Comparison of ENCODE assay signal across 20 cellular contexts in the genomic region with DNA sequence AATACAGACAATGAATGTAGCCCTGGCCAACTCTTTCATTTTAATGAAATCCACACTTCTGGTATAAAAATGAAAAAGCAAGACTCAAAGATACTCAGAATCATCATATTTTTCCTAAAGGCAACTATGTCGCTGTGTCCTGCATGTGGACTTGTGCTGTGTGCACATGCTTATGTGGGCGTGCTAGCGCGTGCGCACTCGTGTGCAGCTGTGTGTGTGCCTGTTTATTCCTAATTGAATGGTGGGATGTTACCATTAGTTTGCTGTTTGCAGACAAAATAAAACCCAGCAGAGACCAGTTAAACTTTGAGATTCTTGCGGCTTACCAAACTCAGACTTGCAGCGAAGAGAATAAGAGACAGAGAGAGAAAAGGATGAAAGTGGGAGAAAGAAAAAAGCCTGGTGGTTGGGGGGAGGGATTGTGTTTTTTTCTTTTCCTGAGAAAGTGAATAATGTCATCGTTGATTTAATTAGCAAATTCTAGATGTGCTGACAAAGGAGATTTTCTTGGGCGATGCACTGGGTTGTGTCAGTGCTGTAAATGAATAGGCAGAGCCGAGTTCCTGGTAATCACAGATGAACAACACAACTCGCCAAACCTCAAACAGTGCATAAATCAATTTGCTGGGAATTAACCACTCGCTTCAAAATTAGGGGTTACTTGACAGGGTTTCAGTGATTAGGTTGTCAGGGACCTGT. TPM values are rescaled to one million over a fixed set of nuclear protein-coding genes. Genes with fewer than 3 reads are reported as not detected.
DNase-seq lines count a peak whose midpoint lies in the region; ATAC-seq and TF ChIP-seq lines count a peak whose summit lies in the region.
"Had no signal": no experiment of that assay in that cellular context is flagged by ENCODE, and none has a peak within 500 bp of the region (broad histone marks: within the 10 kb centered on the region; RNA-seq: fewer than 3 reads in every experiment).

No MANE protein-coding gene starts in this region.

- H3K27ac Mint-ChIP-seq in neural progenitor cell (no peak overlapping the region), glutamatergic neuron (ENCODE audit: unreplicated experiment) (no peak overlapping the region)

- H3K4me3 Mint-ChIP-seq in neural progenitor cell: no peak overlapping the region
- no peak overlapping the region for H3K4me3 Mint-ChIP-seq in glutamatergic neuron (ENCODE audit: unreplicated experiment)

- H3K9me3 Mint-ChIP-seq in neural progenitor cell (peaks cover 2% of the 10 kb centered on the region), glutamatergic neuron (ENCODE audit: unreplicated experiment) (no peaks in the 10 kb centered on the region)

- TF ChIP-seq CTCF in fibroblast of villous mesenchyme (IDR thresholded peaks at IDR 0.05; ENCODE audit: insufficient read depth, low read depth, low read length) (no peak), neural progenitor cell (IDR thresholded peaks at IDR 0.05) (no peak), MM.1S (IDR thresholded peaks at IDR 0.05; ENCODE audit: low read length) (no peak), glutamatergic neuron (IDR thresholded peaks at IDR 0.05; ENCODE audit: partially characterized antibody, unreplicated experiment) (no peak)

- peak; percentile 40 for DNase-seq in AG08395 (ENCODE audit: low spot score)
- DNase-seq in NCI-H69 (lab: John Stamatoyannopoulos, UW): peak; percentile 42
- DNase-seq in fibroblast of villous mesenchyme (ENCODE audit: low read depth): peak; percentile 4
- DNase-seq in neural progenitor cell (ENCODE audit: low spot score): no peak
- no peak for DNase-seq in MM.1S
- no peak for DNase-seq in GM19238 (ENCODE audit: insufficient read length, low spot score)
- no peak for DNase-seq in glutamatergic neuron
- DNase-seq: DMS 273 treated with DMSO at 0.1 percent for 48 hours, GDM1, KG1, NCI-H1048, NCI-H1694, NCI-H446, PC-3 had no signal

- H2AFZ ChIP-seq in neural progenitor cell (replicated peaks): peak overlapping the region; percentile 57
- no peak overlapping the region for H2AFZ ChIP-seq in MM.1S (ENCODE audit: low read length)

- H3F3A ChIP-seq in neural progenitor cell (ENCODE audit: low read depth) (no peaks in the 10 kb centered on the region), MM.1S (ENCODE audit: insufficient read depth, low read length) (no peaks in the 10 kb centered on the region)

- H3K27me3 ChIP-seq in neural progenitor cell (no peaks in the 10 kb centered on the region), MM.1S (replicated peaks; ENCODE audit: insufficient read depth, low read length) (no peaks in the 10 kb centered on the region)
- H3K27me3 ChIP-seq: SJSA1 had no signal

- H4K20me1 ChIP-seq in neural progenitor cell (ENCODE audit: low read depth) (no peaks in the 10 kb centered on the region), MM.1S (ENCODE audit: insufficient read depth, low read length) (no peaks in the 10 kb centered on the region)

- H3K4me2 ChIP-seq in neural progenitor cell (peak overlapping the region; percentile 38), MM.1S (ENCODE audit: low read depth, low read length) (no peak overlapping the region)

- peaks cover 14% of the 10 kb centered on the region for H3K27me3 Mint-ChIP-seq in neural progenitor cell (ENCODE audit: insufficient read depth, low read depth)
- H3K27me3 Mint-ChIP-seq in glutamatergic neuron (ENCODE audit: unreplicated experiment): peaks cover 6% of the 10 kb centered on the region

- H3K36me3 ChIP-seq in neural progenitor cell (no peaks in the 10 kb centered on the region), MM.1S (replicated peaks; ENCODE audit: insufficient read depth, low read length) (no peaks in the 10 kb centered on the region)
- H3K36me3 ChIP-seq: SJSA1 had no signal

- no peaks in the 10 kb centered on the region for H3K9me2 ChIP-seq in MM.1S (replicated peaks; ENCODE audit: insufficient read depth, low read length)

- H3K9ac ChIP-seq in neural progenitor cell (no peak overlapping the region), MM.1S (ENCODE audit: low read length) (no peak overlapping the region)

- ATAC-seq in HG03571 (IDR thresholded peaks at IDR 0.05; ENCODE audit: unreplicated experiment): no peak
- ATAC-seq: GM12878, PC-3 had no signal

- peaks cover 16% of the 10 kb centered on the region for H3K4me1 ChIP-seq in neural progenitor cell
- H3K4me1 ChIP-seq in MM.1S (ENCODE audit: low read length): no peaks in the 10 kb centered on the region

- H3K79me2 ChIP-seq in neural progenitor cell (ENCODE audit: low read depth) (no peaks in the 10 kb centered on the region), MM.1S (ENCODE audit: low read length) (no peaks in the 10 kb centered on the region)

- H3K4me3 ChIP-seq in fibroblast of villous mesenchyme (ENCODE audit: low read depth, low read length) (no peak overlapping the region), neural progenitor cell (no peak overlapping the region), MM.1S (ENCODE audit: low read length) (no peak overlapping the region)
- H3K4me3 ChIP-seq: GM12878, SJSA1 had no signal

- H3K36me3 Mint-ChIP-seq in neural progenitor cell: no peaks in the 10 kb centered on the region
- no peaks in the 10 kb centered on the region for H3K36me3 Mint-ChIP-seq in glutamatergic neuron (ENCODE audit: unreplicated experiment)

- H3K27ac ChIP-seq in neural progenitor cell (no peak overlapping the region), MM.1S (ENCODE audit: low read length) (no peak overlapping the region)
- H3K27ac ChIP-seq: C4-2B, SJSA1 had no signal

- peaks cover 17% of the 10 kb centered on the region for H3K4me1 Mint-ChIP-seq in neural progenitor cell
- H3K4me1 Mint-ChIP-seq in glutamatergic neuron (ENCODE audit: low read depth, unreplicated experiment): peaks cover 10% of the 10 kb centered on the region

- H3K9me3 ChIP-seq in neural progenitor cell (ENCODE audit: low read depth): no peaks in the 10 kb centered on the region
- no peaks in the 10 kb centered on the region for H3K9me3 ChIP-seq in MM.1S (replicated peaks; ENCODE audit: insufficient read depth, low read length)

RNA-seq across cellular contexts. Expression of gene SMIM21, which starts 49.4 kb away (rescaled TPM):
- total RNA-seq in fibroblast of villous mesenchyme (not detected in 2 replicates), neural progenitor cell (ENCODE audit: low replicate concordance) (not detected in 2 replicates), glutamatergic neuron (ENCODE audit: unreplicated experiment) (not detected)
- total RNA-seq: GM12878, H1, M059J, PC-3, SJSA1 had no signal

Comparison
In these comparisons a context has a peak if more than half of its experiments do, and no peak if none do; other contexts are left out.
1. DNase-seq: peak in AG08395 (single experiment), NCI-H69 (single experiment) and fibroblast of villous mesenchyme (single experiment); none in neural progenitor cell (single experiment), MM.1S (single experiment), GM19238 (single experiment) and glutamatergic neuron (single experiment).